ENCODE assay signal across 9 cellular contexts in genomic region chr6:17313238-17313637, GRCh38. TPM values are rescaled to one million over a fixed set of nuclear protein-coding genes. Genes with fewer than 3 reads are reported as not detected.
"Had no signal": no experiment of that assay in that cellular context is flagged by ENCODE, and none has a peak within 500 bp of the region (broad histone marks: within the 10 kb centered on the region; RNA-seq: fewer than 3 reads in every experiment).

No MANE protein-coding gene starts in this region.

RNA-seq across cellular contexts. Expression of gene RBM24, which starts 32.1 kb away (rescaled TPM):
- total RNA-seq: activated naive CD4-positive, alpha-beta T cell treated with anti-CD3 and anti-CD28 coated beads for 36 hours; activated naive CD4-positive, alpha-beta T cell treated with anti-CD3 and anti-CD28 coated beads, Interleukin-2, amount 50 U/mL, for 72 hours; activated naive CD8-positive, alpha-beta T cell treated with anti-CD3 and anti-CD28 coated beads for 36 hours; activated naive CD8-positive, alpha-beta T cell treated with anti-CD3 and anti-CD28 coated beads, Interleukin-2, amount 10 ng/mL, durations not matched to agents 7 days and 5 days; activated T-cell treated with anti-CD3 and anti-CD28 coated beads, Interleukin-2, amount 50 U/mL, for 4 hours; activated T-cell treated with anti-CD3 and anti-CD28 coated beads, Interleukin-2, amount 50 U/mL, for 72 hours; activated T-helper 1 cell treated with anti-CD3 and anti-CD28 coated beads, Interleukin-12 subunit alpha, Interleukin-12 subunit beta, Interleukin-2, Interleukin-4 antibody, amounts not matched to agents 30 ng/mL and 10 ng/mL and 1 ng/mL, durations not matched to agents 14 hours and 24 hours and 36 hours; activated T-helper 17 cell treated with anti-CD3 and anti-CD28 coated beads, Interleukin-2, amount 50 U/mL, for 72 hours; activated T-helper 2 cell treated with anti-CD3 and anti-CD28 coated beads, Interferon-gamma antibody, Interleukin-2, Interleukin-4, amounts not matched to agents 10 μg/mL and 5 μg/mL and 100 μg/mL, durations not matched to agents 14 hours and 24 hours and 36 hours had no signal
